16 cellular contexts compared by ENCODE assay signal in the genomic region with DNA sequence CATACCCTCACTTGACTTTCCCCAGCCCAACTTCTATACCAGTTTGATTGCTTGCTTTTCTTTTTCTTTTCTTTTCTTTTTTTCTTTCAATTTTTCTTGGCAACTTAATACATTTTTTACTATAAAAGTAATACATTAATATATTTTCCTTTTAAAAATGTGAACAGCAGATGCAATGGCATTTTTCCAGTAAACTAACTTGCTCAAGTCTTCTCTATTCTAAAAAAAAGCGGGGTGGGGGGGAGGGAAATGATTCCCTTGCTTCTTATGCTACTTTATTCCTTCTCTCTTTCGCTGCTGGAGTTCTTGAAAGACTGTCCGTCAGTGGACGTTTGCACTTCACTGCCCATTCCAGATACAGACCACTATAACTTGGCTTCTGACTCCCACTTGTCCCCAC.
"Had no signal": no experiment of that assay in that cellular context is flagged by ENCODE, and none has a peak within 500 bp of the region (broad histone marks: within the 10 kb centered on the region; RNA-seq: fewer than 3 reads in every experiment).

No MANE protein-coding gene starts in this region.

- H3K9me3 ChIP-seq: breast epithelium, left lung, prostate gland, thoracic aorta, upper lobe of right lung had no signal

- H3K4me1 ChIP-seq: breast epithelium, prostate gland had no signal

- FAIRE-seq: keratinocyte, small intestine had no signal

- H3K27ac Mint-ChIP-seq: activated T-helper 2 cell treated with anti-CD3 and anti-CD28 coated beads, Interferon-gamma antibody, Interleukin-2, Interleukin-4, amounts not matched to agents 10 μg/mL and 5 μg/mL and 100 μg/mL, durations not matched to agents 14 hours and 24 hours and 36 hours; endodermal cell; memory B cell had no signal

- H3K4me3 ChIP-seq: breast epithelium, left lung, prostate gland, thoracic aorta, upper lobe of right lung had no signal

- DNase-seq: activated CD4-positive, alpha-beta T cell treated with anti-CD3 and anti-CD28 coated beads, Interleukin-2, amount 50 U/mL, for 48 hours; activated CD4-positive, CD25-positive, alpha-beta regulatory T cell treated with anti-CD3 and anti-CD28 coated beads, Interleukin-2, amount 50 U/mL, for 72 hours; activated CD8-positive, alpha-beta memory T cell treated with anti-CD3 and anti-CD28 coated beads, Interleukin-2, amount 50 U/mL, for 48 hours; aorta; endodermal cell; left lung; right cardiac atrium; small intestine; T1000; upper lobe of right lung had no signal

- H3K27ac ChIP-seq: breast epithelium, left lung, prostate gland, thoracic aorta, upper lobe of right lung had no signal

- H3K36me3 Mint-ChIP-seq: memory B cell had no signal

- H3K36me3 ChIP-seq: breast epithelium, left lung, prostate gland, thoracic aorta, upper lobe of right lung had no signal

- ATAC-seq: left lung, right cardiac atrium, upper lobe of right lung had no signal

- H3K27me3 ChIP-seq: breast epithelium, left lung, upper lobe of right lung had no signal

- H3K9me3 Mint-ChIP-seq: memory B cell had no signal

- H3K4me3 Mint-ChIP-seq: endodermal cell, memory B cell had no signal
